In the genomic region with DNA sequence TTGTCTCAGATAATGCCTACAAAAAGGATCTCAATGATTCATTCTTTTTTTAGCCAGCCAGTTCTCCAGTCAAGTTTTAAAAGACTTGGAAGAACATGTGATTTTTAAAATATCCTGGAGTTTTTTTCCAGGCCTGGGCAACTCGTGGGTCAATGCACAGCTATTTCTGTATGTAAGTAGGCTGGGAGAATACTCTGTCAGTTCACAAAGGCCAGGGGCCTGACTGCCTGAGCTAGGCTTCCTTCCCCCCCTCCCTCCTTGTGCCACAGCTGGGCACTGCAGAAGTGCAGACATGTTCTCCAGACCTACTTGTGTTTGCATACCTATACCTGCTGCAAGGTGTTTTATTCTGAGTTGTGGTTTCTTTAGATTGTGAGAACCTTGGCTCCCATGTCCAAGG, we compare ENCODE assay signal across 17 cellular contexts. TPM values are rescaled to one million over a fixed set of nuclear protein-coding genes. Genes with fewer than 3 reads are reported as not detected.
A peak's percentile ranks its signal among the peaks of the same experiment; 100 is the strongest.
DNase-seq lines count a peak whose midpoint lies in the region; ATAC-seq and TF ChIP-seq lines count a peak whose summit lies in the region.
"Had no signal": no experiment of that assay in that cellular context is flagged by ENCODE, and none has a peak within 500 bp of the region (broad histone marks: within the 10 kb centered on the region; RNA-seq: fewer than 3 reads in every experiment).

No MANE protein-coding gene starts in this region.

- H3K27ac ChIP-seq in layer of hippocampus (ENCODE audit: low read depth, low read length) = peak overlapping the region; percentile 32
- peak overlapping the region; percentile 80 for H3K27ac ChIP-seq in smooth muscle cell (ENCODE audit: low read depth)
- H3K27ac ChIP-seq: neutrophil had no signal

- peak overlapping the region; percentile 16 for H3K4me3 Mint-ChIP-seq in chondrocyte (ENCODE audit: unreplicated experiment)
- H3K4me3 Mint-ChIP-seq: activated CD4-positive, alpha-beta memory T cell treated with anti-CD3 and anti-CD28 coated beads for 36 hours; activated naive CD8-positive, alpha-beta T cell treated with anti-CD3 and anti-CD28 coated beads for 36 hours; activated T-cell treated with anti-CD3 and anti-CD28 coated beads, Interleukin-2, amount 50 U/mL, for 4 hours; central memory CD8-positive, alpha-beta T cell; immature natural killer cell had no signal

- no peaks in the 10 kb centered on the region for H3K27me3 Mint-ChIP-seq in chondrocyte (ENCODE audit: low read depth)
- H3K27me3 Mint-ChIP-seq: activated CD4-positive, alpha-beta memory T cell treated with anti-CD3 and anti-CD28 coated beads for 36 hours had no signal

- H3K27me3 ChIP-seq in layer of hippocampus (ENCODE audit: control insufficient read depth, insufficient read depth, low read length) (no peaks in the 10 kb centered on the region), smooth muscle cell (ENCODE audit: low read depth) (no peaks in the 10 kb centered on the region)
- H3K27me3 ChIP-seq: neutrophil had no signal

- no peaks in the 10 kb centered on the region for H3K9me3 ChIP-seq in smooth muscle cell (replicated peaks; ENCODE audit: low read depth)
- H3K9me3 ChIP-seq: neutrophil had no signal

- H3K4me1 ChIP-seq in smooth muscle cell (ENCODE audit: low read depth) = peaks cover 34% of the 10 kb centered on the region

- WGBS in smooth muscle cell (ENCODE audit: low lambda C conversion rate) = 17% methylated on average over 1 of the region's 1 CpG

- H3K27ac Mint-ChIP-seq in chondrocyte (ENCODE audit: unreplicated experiment) = peak overlapping the region; percentile 97
- H3K27ac Mint-ChIP-seq: activated CD4-positive, alpha-beta memory T cell treated with anti-CD3 and anti-CD28 coated beads for 36 hours; activated naive CD8-positive, alpha-beta T cell treated with anti-CD3 and anti-CD28 coated beads for 36 hours; immature natural killer cell had no signal

- H3F3A ChIP-seq in smooth muscle cell (ENCODE audit: low read depth) = peaks cover 5% of the 10 kb centered on the region

- H3K4me2 ChIP-seq in smooth muscle cell = peak overlapping the region; percentile 61

- no peak overlapping the region for H3K9ac ChIP-seq in smooth muscle cell (ENCODE audit: low read depth)

- H3K4me1 Mint-ChIP-seq in chondrocyte (ENCODE audit: low read depth) = peaks cover 61% of the 10 kb centered on the region

- no peak overlapping the region for H3K4me3 ChIP-seq in smooth muscle cell

- no peak for ATAC-seq in GM19023 (IDR thresholded peaks at IDR 0.05; ENCODE audit: unreplicated experiment)
- no peak for ATAC-seq in GM21367 (IDR thresholded peaks at IDR 0.05; ENCODE audit: unreplicated experiment)
- ATAC-seq: activated T-cell treated with anti-CD3 and anti-CD28 coated beads, Interleukin-2, amount 50 U/mL, for 4 hours had no signal

- TF ChIP-seq CTCF in chondrocyte (IDR thresholded peaks at IDR 0.05) (no peak), smooth muscle cell (IDR thresholded peaks at IDR 0.05; ENCODE audit: borderline replicate concordance, insufficient read depth, poor library complexity, severe bottlenecking) (no peak)

- H3K79me2 ChIP-seq in smooth muscle cell (ENCODE audit: low read depth) = peaks cover 35% of the 10 kb centered on the region

- peaks cover 27% of the 10 kb centered on the region for H4K20me1 ChIP-seq in smooth muscle cell (ENCODE audit: low read depth)

- H2AFZ ChIP-seq in smooth muscle cell (ENCODE audit: low read depth) = no peak overlapping the region

- H3K36me3 ChIP-seq in smooth muscle cell (ENCODE audit: low read depth) = no peaks in the 10 kb centered on the region
- H3K36me3 ChIP-seq: neutrophil had no signal

- no peaks in the 10 kb centered on the region for H3K9me3 Mint-ChIP-seq in chondrocyte (ENCODE audit: low read depth)
- H3K9me3 Mint-ChIP-seq: activated CD4-positive, alpha-beta memory T cell treated with anti-CD3 and anti-CD28 coated beads for 36 hours; activated naive CD8-positive, alpha-beta T cell treated with anti-CD3 and anti-CD28 coated beads for 36 hours; activated T-cell treated with anti-CD3 and anti-CD28 coated beads, Interleukin-2, amount 50 U/mL, for 4 hours; central memory CD8-positive, alpha-beta T cell; immature natural killer cell had no signal

- no peaks in the 10 kb centered on the region for H3K36me3 Mint-ChIP-seq in chondrocyte (ENCODE audit: low read depth)
- H3K36me3 Mint-ChIP-seq: activated CD4-positive, alpha-beta memory T cell treated with anti-CD3 and anti-CD28 coated beads for 36 hours; activated naive CD8-positive, alpha-beta T cell treated with anti-CD3 and anti-CD28 coated beads for 36 hours; immature natural killer cell had no signal

- peak; percentile 1 for DNase-seq in NCI-H69 (lab: John Stamatoyannopoulos, UW)
- no peak for DNase-seq in chondrocyte (ENCODE audit: low spot score)
- DNase-seq in smooth muscle cell (lab: John Stamatoyannopoulos, UW; ENCODE audit: unreplicated experiment) = no peak
- DNase-seq in NK-92 (lab: John Stamatoyannopoulos, UW; ENCODE audit: unreplicated experiment) = no peak
- no peak for DNase-seq in kidney glomerular epithelial cell (lab: John Stamatoyannopoulos, UW)
- DNase-seq: activated CD4-positive, alpha-beta memory T cell treated with anti-CD3 and anti-CD28 coated beads for 36 hours; activated naive CD8-positive, alpha-beta T cell treated with anti-CD3 and anti-CD28 coated beads for 36 hours; activated T-cell treated with anti-CD3 and anti-CD28 coated beads, Interleukin-2, amount 50 U/mL, for 4 hours; DND-41; immature natural killer cell; NCI-H2081 treated with DMSO at 0.1 percent for 48 hours; trophoblast cell had no signal

RNA-seq across cellular contexts. Expression of a gene that starts 43.7 kb away (rescaled TPM):
- 29.6 to 43.5 TPM (median 41.5 TPM) in 3 replicates for total RNA-seq in chondrocyte
- total RNA-seq in smooth muscle cell = 26.8 and 34.3 TPM in 2 replicates
- 31.3 and 35.7 TPM in 2 replicates for polyA plus RNA-seq in smooth muscle cell
